ENCODE assay signal across 12 cellular contexts in the genomic region with DNA sequence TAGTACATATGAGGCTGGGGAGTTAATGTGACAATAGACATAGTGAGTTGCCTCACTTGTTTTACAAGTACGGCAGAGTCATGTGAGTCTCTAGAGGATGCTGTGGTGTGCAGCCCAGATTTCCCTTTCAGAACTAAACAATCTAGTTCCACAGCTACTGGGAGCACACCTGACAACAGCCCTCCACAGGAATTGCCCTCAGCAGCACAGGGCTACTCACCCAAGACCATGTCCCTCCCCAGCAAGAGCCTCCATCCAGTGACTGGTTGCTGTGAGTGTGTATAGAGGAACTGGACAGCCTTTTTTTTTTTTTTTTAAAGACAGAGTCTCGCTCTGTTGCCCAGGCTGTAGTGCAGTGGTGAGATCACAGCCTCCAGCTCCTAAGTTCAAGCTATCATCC. TPM values are rescaled to one million over a fixed set of nuclear protein-coding genes. Genes with fewer than 3 reads are reported as not detected.
DNase-seq lines count a peak whose midpoint lies in the region; ATAC-seq and TF ChIP-seq lines count a peak whose summit lies in the region.
"Had no signal": no experiment of that assay in that cellular context is flagged by ENCODE, and none has a peak within 500 bp of the region (broad histone marks: within the 10 kb centered on the region; RNA-seq: fewer than 3 reads in every experiment).

No MANE protein-coding gene starts in this region.

- H3K27ac Mint-ChIP-seq in memory B cell (no peak overlapping the region), endothelial cell (ENCODE audit: unreplicated experiment) (no peak overlapping the region)
- H3K27ac Mint-ChIP-seq: activated T-helper 17 cell treated with anti-CD3 and anti-CD28 coated beads, Interleukin-2, amount 50 U/mL, for 72 hours; T-helper 1 cell treated with Interleukin-12 subunit alpha and Interleukin-12 subunit beta and Interleukin-4 antibody, amounts not matched to agents 30 μg/mL and 1 μg/mL, for 36 hours had no signal

- ATAC-seq in GM18867 (IDR thresholded peaks at IDR 0.05; ENCODE audit: unreplicated experiment) (peak; percentile 52), GM21717 (IDR thresholded peaks at IDR 0.05; ENCODE audit: unreplicated experiment) (peak; percentile 49), HG03342 (IDR thresholded peaks at IDR 0.05; ENCODE audit: unreplicated experiment) (peak; percentile 53), memory B cell (ENCODE audit: low read depth) (peak; percentile 63)
- ATAC-seq: activated T-helper 17 cell treated with anti-CD3 and anti-CD28 coated beads, Interleukin-2, amount 50 U/mL, for 72 hours had no signal

- H3K4me1 Mint-ChIP-seq in memory B cell: peaks cover 13% of the 10 kb centered on the region
- H3K4me1 Mint-ChIP-seq in endothelial cell (ENCODE audit: unreplicated experiment): no peaks in the 10 kb centered on the region
- H3K4me1 Mint-ChIP-seq: activated T-helper 17 cell treated with anti-CD3 and anti-CD28 coated beads, Interleukin-2, amount 50 U/mL, for 72 hours had no signal

- H3K27me3 Mint-ChIP-seq in memory B cell: peaks cover 2% of the 10 kb centered on the region
- H3K27me3 Mint-ChIP-seq in endothelial cell (ENCODE audit: unreplicated experiment): no peaks in the 10 kb centered on the region

- H3K36me3 Mint-ChIP-seq in memory B cell: no peaks in the 10 kb centered on the region
- no peaks in the 10 kb centered on the region for H3K36me3 Mint-ChIP-seq in endothelial cell (ENCODE audit: low read depth, unreplicated experiment)

- H3K9me3 Mint-ChIP-seq in memory B cell (peaks cover 1% of the 10 kb centered on the region), endothelial cell (ENCODE audit: unreplicated experiment) (no peaks in the 10 kb centered on the region)
- H3K9me3 Mint-ChIP-seq: T-helper 1 cell treated with Interleukin-12 subunit alpha and Interleukin-12 subunit beta and Interleukin-4 antibody, amounts not matched to agents 30 μg/mL and 1 μg/mL, for 36 hours had no signal

- no peak for DNase-seq in memory B cell (ENCODE audit: low spot score in 2 of 2)
- no peak for DNase-seq in NOMO-1 treated with dmso at 0.1 percent for 144 hours (lab: John Stamatoyannopoulos, UW; ENCODE audit: unreplicated experiment)
- no peak for DNase-seq in NCI-H1417 (lab: John Stamatoyannopoulos, UW)
- DNase-seq in endothelial cell (ENCODE audit: low spot score): no peak
- DNase-seq in cerebellar cortex (ENCODE audit: low spot score): no peak
- DNase-seq: NCI-H2107; stimulated activated CD4-positive, alpha-beta T cell treated with anti-CD3 and anti-CD28 coated beads, Interleukin-1b, Interleukin-23, amount 100 ng/mL, for 48 hours had no signal

- H3K4me3 Mint-ChIP-seq in memory B cell (no peak overlapping the region), endothelial cell (ENCODE audit: unreplicated experiment) (no peak overlapping the region)
- H3K4me3 Mint-ChIP-seq: activated T-helper 17 cell treated with anti-CD3 and anti-CD28 coated beads, Interleukin-2, amount 50 U/mL, for 72 hours; T-helper 1 cell treated with Interleukin-12 subunit alpha and Interleukin-12 subunit beta and Interleukin-4 antibody, amounts not matched to agents 30 μg/mL and 1 μg/mL, for 36 hours had no signal

- no peak for TF ChIP-seq CTCF in endothelial cell (IDR thresholded peaks at IDR 0.05; ENCODE audit: unreplicated experiment)

RNA-seq across cellular contexts. Expression of a gene that starts 40.2 kb away (rescaled TPM):
- 46.9 TPM for total RNA-seq in endothelial cell (ENCODE audit: unreplicated experiment)
